8 cellular contexts compared by ENCODE assay signal in genomic region chr16:66342294-66342900, GRCh38. TPM values are rescaled to one million over a fixed set of nuclear protein-coding genes. Genes with fewer than 3 reads are reported as not detected.
DNase-seq lines count a peak whose midpoint lies in the region; ATAC-seq and TF ChIP-seq lines count a peak whose summit lies in the region.

No MANE protein-coding gene starts in this region.

- no peak for TF ChIP-seq POLR2A in transverse colon (IDR thresholded peaks at IDR 0.05)

- 60 to 70% methylated on average over 1 to 9 of the region's 9 CpGs for WGBS in transverse colon (ENCODE audit: low coverage in 1 of 2), 2 donors

- DNase-seq in right atrium auricular region (ENCODE audit: low spot score) = no peak
- no peak for DNase-seq in cardiac septum (ENCODE audit: low spot score)
- peak; percentile 63 to 79 for DNase-seq in SJCRH30
- DNase-seq in glomerular visceral epithelial cell (ENCODE audit: extremely low spot score) = peak; percentile 8
- DNase-seq in transverse colon = no peak
- no peak for DNase-seq in mucosa of gallbladder (ENCODE audit: low spot score)

- in situ Hi-C loops in transverse colon (cut with MboI; ENCODE audit: low pct_ligation_motif_present in 1 of 4, low pct_unique_long_range_greater_than_20kb in 1 of 4, low sequenced_read_pairs in 3 of 4) = no loop called here

- intact Hi-C loops in cardiac septum (cut with DNase I) (loop anchor here (5.0 to 10.0 kb wide), 2 partner anchors 68 to 140 kb away; no protein-coding TSS in a partner anchor), transverse colon (cut with DNase I; ENCODE audit: low total_unique reads) (no loop called here)

- peak; percentile 17 to 60 for TF ChIP-seq CTCF in right atrium auricular region (IDR thresholded peaks at IDR 0.05)
- peak; percentile 12 to 50 (median 22) for TF ChIP-seq CTCF in transverse colon (IDR thresholded peaks at IDR 0.05)

- H3K27me3 ChIP-seq in right atrium auricular region (no peaks in the 10 kb centered on the region), SJCRH30 (no peaks in the 10 kb centered on the region), transverse colon (no peaks in the 10 kb centered on the region)

- H3K9me3 ChIP-seq in right atrium auricular region (no peaks in the 10 kb centered on the region), SJCRH30 (replicated peaks) (no peaks in the 10 kb centered on the region), transverse colon (no peaks in the 10 kb centered on the region)

- H3K4me3 ChIP-seq in right atrium auricular region (no peak overlapping the region), SJCRH30 (no peak overlapping the region), transverse colon (no peak overlapping the region)

- H3K36me3 ChIP-seq in right atrium auricular region (no peaks in the 10 kb centered on the region), SJCRH30 (no peaks in the 10 kb centered on the region), transverse colon (no peaks in the 10 kb centered on the region)

- no peaks in the 10 kb centered on the region for H3K4me1 ChIP-seq in right atrium auricular region
- H3K4me1 ChIP-seq in SJCRH30 = no peaks in the 10 kb centered on the region
- peaks cover 0 to 9% (median 3%) of the 10 kb centered on the region in 4 donors for H3K4me1 ChIP-seq in transverse colon

- ATAC-seq in GM18868 (IDR thresholded peaks at IDR 0.05; ENCODE audit: unreplicated experiment) (no peak), GM19463 (IDR thresholded peaks at IDR 0.05; ENCODE audit: unreplicated experiment) (no peak)

- no peak overlapping the region for H3K27ac ChIP-seq in right atrium auricular region
- no peak overlapping the region for H3K27ac ChIP-seq in SJCRH30
- H3K27ac ChIP-seq in transverse colon = no peak overlapping the region

- TF ChIP-seq EP300 in transverse colon (IDR thresholded peaks at IDR 0.05; ENCODE audit: low read depth) = no peak

RNA-seq across cellular contexts. Expression of gene CDH5, which starts 24.1 kb away (rescaled TPM):
- total RNA-seq in right atrium auricular region = 10 to 100 TPM; 47.4 to 58.0 TPM
- total RNA-seq in cardiac septum = 51.9 TPM
- 0.16 and 0.25 TPM in 2 replicates for total RNA-seq in SJCRH30 (2014; rRNA removed; shearing (Covaris generic))
- 10 to 100 TPM in 1 of 4 donors, 1 to 10 TPM in 3; 6.0 to 18.1 (median 6.8) TPM for total RNA-seq in transverse colon
- total RNA-seq in mucosa of gallbladder = 23.0 TPM

Comparison
In these comparisons a context has a peak if more than half of its experiments do, and no peak if none do; other contexts are left out.
1. DNase-seq: peak in SJCRH30 (2 of 2) and glomerular visceral epithelial cell (single experiment); none in right atrium auricular region (single experiment), cardiac septum (single experiment), transverse colon (single experiment) and mucosa of gallbladder (single experiment).